Comparison of ENCODE assay signal across 11 cellular contexts in genomic region chr9:4238522-4238921, GRCh38.
DNase-seq lines count a peak whose midpoint lies in the region; ATAC-seq and TF ChIP-seq lines count a peak whose summit lies in the region.
"Had no signal": no experiment of that assay in that cellular context is flagged by ENCODE, and none has a peak within 500 bp of the region (broad histone marks: within the 10 kb centered on the region; RNA-seq: fewer than 3 reads in every experiment).

No MANE protein-coding gene starts in this region.

- peak overlapping the region; percentile 85 for H3K27ac Mint-ChIP-seq in activated naive CD8-positive, alpha-beta T cell

- no peak overlapping the region; the same call in 1 of the 2 replicates for H3K9ac ChIP-seq in iPS-20b (ENCODE audit: low read depth, low read length)

- peaks cover 0 to 5% (median 0%) of the 10 kb centered on the region in 12 donors for H3K9me3 ChIP-seq in heart left ventricle
- H3K9me3 ChIP-seq in iPS-20b (ENCODE audit: insufficient read depth, low read depth, low read length), result no peaks in the 10 kb centered on the region
- H3K9me3 ChIP-seq: right lobe of liver had no signal

- H3K4me1 ChIP-seq in heart left ventricle (peaks cover 0 to 11% (median 4%) of the 10 kb centered on the region in 12 donors), iPS-20b (ENCODE audit: insufficient read depth, low read length) (peaks cover 3% of the 10 kb centered on the region; the same call in 1 of the 2 replicates), urinary bladder (ENCODE audit: insufficient read depth) (no peaks in the 10 kb centered on the region)

- POLR2A ChIA-PET in GM10248 (lab: Yijun Ruan, JAX), result no interaction called here

- H3K4me3 Mint-ChIP-seq in activated naive CD8-positive, alpha-beta T cell, result peak overlapping the region; percentile 77

- no peak for DNase-seq in heart left ventricle
- no peak for DNase-seq in left ventricle myocardium superior
- no peak for DNase-seq in GM10248 (ENCODE audit: extremely low spot score)
- DNase-seq: NCI-H1694, right lobe of liver had no signal

- peaks cover 52% of the 10 kb centered on the region for H3K4me1 Mint-ChIP-seq in activated naive CD8-positive, alpha-beta T cell (ENCODE audit: low read depth)

- no peak for TF ChIP-seq CTCF in heart left ventricle (IDR thresholded peaks at IDR 0.05)
- TF ChIP-seq CTCF in GM10248 (IDR thresholded peaks at IDR 0.05; ENCODE audit: control extremely low read depth, extremely low read depth, low read depth, missing control alignments), result no peak

- peak overlapping the region; percentile 11 to 80 (median 54) for H3K27ac ChIP-seq in heart left ventricle
- H3K27ac ChIP-seq in iPS-20b (ENCODE audit: low read length), result no peak overlapping the region
- H3K27ac ChIP-seq in urinary bladder (ENCODE audit: low read depth), result peak overlapping the region; percentile 16
- H3K27ac ChIP-seq: C4-2B, right lobe of liver had no signal

- intact Hi-C loops in heart left ventricle (cut with DNase I), result no loop called here
- intact Hi-C loops in left ventricle myocardium superior (cut with micrococcal nuclease), result no loop called here

- H3K27me3 Mint-ChIP-seq in activated naive CD8-positive, alpha-beta T cell, result no peaks in the 10 kb centered on the region

- peak overlapping the region in 2 of 12 donors; percentile 3 to 16 for H3K4me3 ChIP-seq in heart left ventricle
- peak overlapping the region; percentile 44; the same call in 1 of the 2 replicates for H3K4me3 ChIP-seq in iPS-20b (ENCODE audit: low read length)
- H3K4me3 ChIP-seq in urinary bladder (ENCODE audit: low read depth, low read length), result no peak overlapping the region
- H3K4me3 ChIP-seq: right lobe of liver had no signal

- H3K9me3 Mint-ChIP-seq in activated naive CD8-positive, alpha-beta T cell (ENCODE audit: low read depth), result no peaks in the 10 kb centered on the region

- H3K27me3 ChIP-seq in heart left ventricle (no peaks in the 10 kb centered on the region), iPS-20b (ENCODE audit: insufficient read depth, low read length) (no peaks in the 10 kb centered on the region)
- H3K27me3 ChIP-seq: right lobe of liver had no signal

- H3K36me3 Mint-ChIP-seq in activated naive CD8-positive, alpha-beta T cell, result peaks cover 6% of the 10 kb centered on the region

- no peak for TF ChIP-seq POLR2A in heart left ventricle (IDR thresholded peaks at IDR 0.05)

- CTCF ChIA-PET in GM10248 (lab: Yijun Ruan, JAX), result interaction anchor here (1.1 to 3.1 kb wide), 4 partner anchors 9 to 797 kb away, joined by 3 to 9 read pairs (median 5); no protein-coding TSS in a partner anchor

- H3K36me3 ChIP-seq in heart left ventricle (no peaks in the 10 kb centered on the region), iPS-20b (ENCODE audit: insufficient read depth, low read depth, low read length) (no peaks in the 10 kb centered on the region), urinary bladder (ENCODE audit: insufficient read depth) (no peaks in the 10 kb centered on the region)
- H3K36me3 ChIP-seq: right lobe of liver had no signal

- ATAC-seq in heart left ventricle (peak in 1 of 4 donors; percentile 39), left ventricle myocardium superior (no peak), HG03439 (IDR thresholded peaks at IDR 0.05; ENCODE audit: unreplicated experiment) (no peak), HG03039 (IDR thresholded peaks at IDR 0.05; ENCODE audit: unreplicated experiment) (no peak)
- ATAC-seq: right lobe of liver had no signal

- 54 to 60% (median 57%) methylated on average over 4 of the region's 4 CpGs for WGBS in heart left ventricle, 4 donors
- 70% methylated on average over 4 of the region's 4 CpGs for WGBS in urinary bladder
